In the genomic region with DNA sequence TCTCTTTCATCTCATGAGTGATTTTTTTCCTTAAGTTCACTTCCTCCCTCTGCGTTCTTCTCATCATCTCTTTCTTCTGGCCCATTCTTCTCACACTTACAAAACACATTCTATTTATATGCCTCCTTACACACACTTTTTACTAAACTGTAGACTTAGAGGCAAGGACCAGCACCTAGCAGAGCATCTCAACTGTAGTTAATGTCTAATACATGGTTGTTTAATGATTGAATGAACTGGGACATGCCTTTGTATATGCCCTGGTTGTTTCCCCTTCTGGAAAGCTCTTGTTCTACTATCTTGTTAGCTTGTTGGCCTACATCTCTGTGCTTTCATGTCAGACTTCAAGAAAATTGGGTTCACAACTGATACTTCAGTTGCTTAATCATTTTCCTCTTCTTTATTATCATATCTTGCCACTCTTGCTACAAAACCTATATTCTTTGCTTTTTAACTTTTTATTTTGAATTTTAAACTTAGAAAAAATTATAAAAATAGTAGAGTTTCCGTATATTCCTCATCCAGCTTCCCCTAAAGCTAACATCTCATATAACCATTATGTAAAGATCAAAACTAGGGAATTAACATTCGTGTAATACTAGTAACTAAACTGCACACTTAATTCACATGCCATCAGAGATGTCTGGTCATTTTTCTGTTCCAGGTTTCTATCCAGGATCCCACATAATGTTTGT, we compare ENCODE assay signal across 20 cellular contexts.
"Had no signal": no experiment of that assay in that cellular context is flagged by ENCODE, and none has a peak within 500 bp of the region (broad histone marks: within the 10 kb centered on the region; RNA-seq: fewer than 3 reads in every experiment).

No MANE protein-coding gene starts in this region.

- DNase-seq: effector memory CD8-positive, alpha-beta T cell; esophagus squamous epithelium; foreskin fibroblast; glutamatergic neuron; kidney; left colon; mesendoderm; naive B cell; occipital lobe; pancreas; right lobe of liver; stimulated activated CD4-positive, alpha-beta T cell treated with anti-CD3 and anti-CD28 coated beads, Interleukin-4, amount 100 ng/mL, for 1 hour; stimulated activated CD8-positive, alpha-beta memory T cell treated with anti-CD3 and anti-CD28 coated beads, Interleukin-4, amount 100 ng/mL, for 48 hours; stimulated activated naive CD8-positive, alpha-beta T cell treated with anti-CD3 and anti-CD28 coated beads, Interleukin-15, Interleukin-2, amounts not matched to agents 100 U/mL and 50 U/mL, for 24 hours; thyroid gland; uterus had no signal

- H3K27ac ChIP-seq: epithelial cell of prostate, esophagus squamous epithelium, gastroesophageal sphincter, pancreas, right lobe of liver, suprapubic skin, thyroid gland had no signal

- H3K4me3 ChIP-seq: esophagus squamous epithelium, gastroesophageal sphincter, pancreas, right lobe of liver, suprapubic skin, thyroid gland, uterus had no signal

- FAIRE-seq: kidney, pancreas had no signal

- H3K9me3 ChIP-seq: gastroesophageal sphincter, pancreas, right lobe of liver, suprapubic skin, thyroid gland, uterus had no signal

- H3K36me3 ChIP-seq: esophagus squamous epithelium, gastroesophageal sphincter, pancreas, right lobe of liver, suprapubic skin, thyroid gland, uterus had no signal

- H3K27me3 ChIP-seq: esophagus squamous epithelium, gastroesophageal sphincter, pancreas, right lobe of liver, suprapubic skin, thyroid gland, uterus had no signal

- H3K4me1 ChIP-seq: right lobe of liver, suprapubic skin, thyroid gland, uterus had no signal

- ATAC-seq: effector memory CD8-positive, alpha-beta T cell; gastroesophageal sphincter; left colon; pancreas; right lobe of liver; stimulated activated effector memory CD8-positive, alpha-beta T cell treated with anti-CD3 and anti-CD28 coated beads, Interleukin-12 subunit alpha, Interleukin-12 subunit beta, amount 100 ng/mL, for 72 hours; stimulated activated naive CD8-positive, alpha-beta T cell treated with anti-CD3 and anti-CD28 coated beads, Interleukin-15, Interleukin-2, amounts not matched to agents 100 U/mL and 50 U/mL, for 24 hours had no signal
